24 cellular contexts compared by ENCODE assay signal in the genomic region with DNA sequence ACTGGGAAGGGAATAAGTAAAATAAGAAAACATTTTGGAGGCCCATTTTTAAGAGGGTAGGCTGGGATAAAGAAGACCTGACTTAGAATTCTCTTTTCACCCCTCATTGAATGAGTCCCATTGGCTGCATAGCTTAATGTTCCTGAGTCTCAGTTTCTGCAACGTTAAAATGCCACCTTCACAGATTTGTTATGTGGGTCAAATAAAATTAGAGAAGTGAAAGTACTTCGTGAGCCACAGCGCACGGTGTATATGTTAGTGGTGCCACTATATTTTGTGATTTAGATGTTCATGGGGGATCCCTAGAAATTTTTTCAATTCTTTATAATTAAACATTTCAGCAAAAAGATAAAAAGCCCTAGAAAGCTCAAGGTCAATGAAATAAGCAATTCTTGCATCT.
A peak's percentile ranks its signal among the peaks of the same experiment; 100 is the strongest.
DNase-seq lines count a peak whose midpoint lies in the region; ATAC-seq and TF ChIP-seq lines count a peak whose summit lies in the region.
"Had no signal": no experiment of that assay in that cellular context is flagged by ENCODE, and none has a peak within 500 bp of the region (broad histone marks: within the 10 kb centered on the region; RNA-seq: fewer than 3 reads in every experiment).

No MANE protein-coding gene starts in this region.

- H3K4me3 ChIP-seq in testis: no peak overlapping the region
- H3K4me3 ChIP-seq: skin epidermis, thoracic aorta had no signal

- ATAC-seq in GM18520 (IDR thresholded peaks at IDR 0.05; ENCODE audit: unreplicated experiment): peak; percentile 70
- ATAC-seq in GM21381 (IDR thresholded peaks at IDR 0.05; ENCODE audit: unreplicated experiment): peak; percentile 65
- ATAC-seq in HG03354 (IDR thresholded peaks at IDR 0.05; ENCODE audit: poor library complexity, severe bottlenecking, unreplicated experiment): peak; percentile 66
- ATAC-seq in activated B cell treated with CpG ODN at 0.5 μM for 24 hours (ENCODE audit: low read depth): peak; percentile 62
- ATAC-seq in GM21619 (IDR thresholded peaks at IDR 0.05; ENCODE audit: unreplicated experiment): no peak

- no peaks in the 10 kb centered on the region for H3K9me3 Mint-ChIP-seq in activated B cell treated with CpG ODN at 0.5 μM for 24 hours
- H3K9me3 Mint-ChIP-seq: activated naive CD8-positive, alpha-beta T cell treated with anti-CD3 and anti-CD28 coated beads for 36 hours; activated T-helper 2 cell treated with anti-CD3 and anti-CD28 coated beads, Interferon-gamma antibody, Interleukin-2, Interleukin-4, amounts not matched to agents 10 μg/mL and 5 μg/mL and 100 μg/mL, durations not matched to agents 14 hours and 24 hours and 36 hours; T-helper 1 cell treated with Interleukin-12 subunit alpha and Interleukin-12 subunit beta and Interleukin-4 antibody, amounts not matched to agents 30 μg/mL and 1 μg/mL, for 36 hours had no signal

- H3K4me1 ChIP-seq in testis: no peaks in the 10 kb centered on the region

- no peak overlapping the region for H3K4me3 Mint-ChIP-seq in activated B cell treated with CpG ODN at 0.5 μM for 24 hours
- H3K4me3 Mint-ChIP-seq: activated naive CD8-positive, alpha-beta T cell treated with anti-CD3 and anti-CD28 coated beads for 36 hours; CD14-positive monocyte; HFFc6; T-helper 1 cell treated with Interleukin-12 subunit alpha and Interleukin-12 subunit beta and Interleukin-4 antibody, amounts not matched to agents 30 μg/mL and 1 μg/mL, for 36 hours had no signal

- H3K27me3 ChIP-seq in testis: no peaks in the 10 kb centered on the region

- DNase-seq in activated B cell treated with CpG ODN at 0.5 μM for 24 hours: no peak
- DNase-seq in GM03348 (ENCODE audit: low spot score): no peak
- no peak for DNase-seq in testis
- DNase-seq in foreskin melanocyte: no peak
- DNase-seq: activated CD4-positive, alpha-beta T cell treated with anti-CD3 and anti-CD28 coated beads for 48 hours; activated naive CD8-positive, alpha-beta T cell treated with anti-CD3 and anti-CD28 coated beads for 36 hours; central memory CD4-positive, alpha-beta T cell; EL; HFFc6; mammary epithelial cell; NCI-H1092; NCI-H2029 treated with DMSO at 0.1 percent for 48 hours; stimulated activated CD4-positive, alpha-beta T cell treated with anti-CD3 and anti-CD28 coated beads, Interleukin-2, amount 100 ng/mL, for 24 hours; stimulated activated naive CD4-positive, alpha-beta T cell had no signal

- TF ChIP-seq POLR2A in testis (IDR thresholded peaks at IDR 0.05): no peak

- CTCF ChIA-PET in activated B cell treated with CpG ODN at 0.5 μM for 24 hours (lab: Charles Lee): no interaction called here

- H3K27ac Mint-ChIP-seq in activated B cell treated with CpG ODN at 0.5 μM for 24 hours: no peak overlapping the region
- H3K27ac Mint-ChIP-seq: activated naive CD8-positive, alpha-beta T cell treated with anti-CD3 and anti-CD28 coated beads for 36 hours; activated T-helper 2 cell treated with anti-CD3 and anti-CD28 coated beads, Interferon-gamma antibody, Interleukin-2, Interleukin-4, amounts not matched to agents 10 μg/mL and 5 μg/mL and 100 μg/mL, durations not matched to agents 14 hours and 24 hours and 36 hours; CD14-positive monocyte; HFFc6; T-helper 1 cell treated with Interleukin-12 subunit alpha and Interleukin-12 subunit beta and Interleukin-4 antibody, amounts not matched to agents 30 μg/mL and 1 μg/mL, for 36 hours had no signal

- TF ChIP-seq CTCF in activated B cell treated with CpG ODN at 0.5 μM for 24 hours (IDR thresholded peaks at IDR 0.05): no peak
- TF ChIP-seq CTCF in testis (IDR thresholded peaks at IDR 0.05): no peak

- no peak overlapping the region for H3K27ac ChIP-seq in testis
- H3K27ac ChIP-seq: KMS-11, skin epidermis, thoracic aorta had no signal

- H3K36me3 Mint-ChIP-seq in activated B cell treated with CpG ODN at 0.5 μM for 24 hours (ENCODE audit: low read depth): no peaks in the 10 kb centered on the region
- H3K36me3 Mint-ChIP-seq: activated naive CD8-positive, alpha-beta T cell treated with anti-CD3 and anti-CD28 coated beads for 36 hours; CD14-positive monocyte had no signal

- intact Hi-C loops in activated B cell treated with CpG ODN at 0.5 μM for 24 hours (cut with micrococcal nuclease): no loop called here
- intact Hi-C loops in testis (cut with DNase I; ENCODE audit: low total_unique reads): no loop called here

- H3K27me3 Mint-ChIP-seq in activated B cell treated with CpG ODN at 0.5 μM for 24 hours: peaks cover 10% of the 10 kb centered on the region
- H3K27me3 Mint-ChIP-seq: activated naive CD8-positive, alpha-beta T cell treated with anti-CD3 and anti-CD28 coated beads for 36 hours had no signal

- no peaks in the 10 kb centered on the region for H3K9me3 ChIP-seq in testis
- H3K9me3 ChIP-seq: thoracic aorta had no signal

- H3K36me3 ChIP-seq in testis (ENCODE audit: low read depth, missing control alignments): no peaks in the 10 kb centered on the region
- H3K36me3 ChIP-seq: thoracic aorta had no signal

- H3K4me1 Mint-ChIP-seq in activated B cell treated with CpG ODN at 0.5 μM for 24 hours: peaks cover 12% of the 10 kb centered on the region
- H3K4me1 Mint-ChIP-seq: activated naive CD8-positive, alpha-beta T cell treated with anti-CD3 and anti-CD28 coated beads for 36 hours; CD14-positive monocyte had no signal

- WGBS in testis, 2 donors: 52 to 55% methylated on average over 4 of the region's 4 CpGs

- POLR2A ChIA-PET in activated B cell treated with CpG ODN at 0.5 μM for 24 hours (lab: Charles Lee): no interaction called here
